Comparison of ENCODE assay signal across 9 cellular contexts in genomic region chr22:33919591-33920501, GRCh38. TPM values are rescaled to one million over a fixed set of nuclear protein-coding genes. Genes with fewer than 3 reads are reported as not detected.
DNase-seq lines count a peak whose midpoint lies in the region; ATAC-seq and TF ChIP-seq lines count a peak whose summit lies in the region.
"Had no signal": no experiment of that assay in that cellular context is flagged by ENCODE, and none has a peak within 500 bp of the region (broad histone marks: within the 10 kb centered on the region; RNA-seq: fewer than 3 reads in every experiment).

Gene LARGE1, minus strand, starts transcription at chr22:33920476.

- H3K36me3 Mint-ChIP-seq in T-cell, result no peaks in the 10 kb centered on the region

- CTCF ChIA-PET in T-cell (lab: Charles Lee), result no interaction called here

- DNase-seq in NCI-H146 (lab: John Stamatoyannopoulos, UW), result peak; percentile 35
- DNase-seq in NCI-H146 treated with DMSO at 0.1 percent for 48 hours (lab: John Stamatoyannopoulos, UW; ENCODE audit: unreplicated experiment), result no peak
- peak in 4 of 34 experiments; percentile 2 to 13 (median 3) for DNase-seq in T-cell
- DNase-seq in upper lobe of right lung, result peak; percentile 79
- DNase-seq: DND-41 had no signal

- H3K9me3 Mint-ChIP-seq in T-cell, result no peaks in the 10 kb centered on the region

- peak within 1 kb of the TSS; percentile 74 for H3K9ac ChIP-seq in mucosa of stomach (ENCODE audit: low read length)

- no peak within 1 kb of the TSS for H3K27ac Mint-ChIP-seq in T-cell

- H3K4me3 ChIP-seq in esophagus (ENCODE audit: low read depth in 1 of 2, low read length in 2 of 2) (peak within 1 kb of the TSS; percentile 59 to 74), mucosa of stomach (ENCODE audit: low read length) (peak within 1 kb of the TSS; percentile 75), upper lobe of right lung (peak within 1 kb of the TSS; percentile 65)

- TF ChIP-seq CTCF in upper lobe of right lung (IDR thresholded peaks at IDR 0.05), result no peak

- H3K27ac ChIP-seq in esophagus (ENCODE audit: low read depth in 2 of 2, low read length in 1 of 2) (peak within 1 kb of the TSS; percentile 72 to 82), upper lobe of right lung (peak within 1 kb of the TSS; percentile 53)

- H3K27me3 Mint-ChIP-seq in T-cell, result peaks cover 63 to 67% of the 10 kb centered on the region in 2 donors

- intact Hi-C loops in upper lobe of right lung (cut with DNase I), result loop anchor here (5.0 kb wide), 1 partner anchor 187 kb away; no protein-coding TSS in a partner anchor

- H3K27me3 ChIP-seq in esophagus (ENCODE audit: control insufficient read depth in 1 of 2, insufficient read depth in 2 of 2, low read length in 2 of 2) (no peaks in the 10 kb centered on the region), mucosa of stomach (ENCODE audit: control insufficient read depth, insufficient read depth, low read length) (no peaks in the 10 kb centered on the region), upper lobe of right lung (no peaks in the 10 kb centered on the region)

- H3K4me1 Mint-ChIP-seq in T-cell, result peaks cover 13 to 24% (median 22%) of the 10 kb centered on the region in 3 donors

- POLR2A ChIA-PET in T-cell (lab: Charles Lee), result interaction anchor here in 1 of 2 donors (0.5 kb wide), 1 partner anchor 98 kb away, joined by 4 read pairs; no protein-coding TSS in a partner anchor

- H3K36me3 ChIP-seq in esophagus (ENCODE audit: control insufficient read depth in 2 of 2, insufficient read depth in 2 of 2, low read length in 1 of 2), result no peaks in the 10 kb centered on the region
- H3K36me3 ChIP-seq in mucosa of stomach (ENCODE audit: control insufficient read depth, insufficient read depth, low read length), result no peaks in the 10 kb centered on the region
- H3K36me3 ChIP-seq in upper lobe of right lung, result no peaks in the 10 kb centered on the region

- peak within 1 kb of the TSS; percentile 72 to 78 (median 74) for H3K4me3 Mint-ChIP-seq in T-cell

- H3K9me3 ChIP-seq in esophagus (ENCODE audit: control insufficient read depth in 2 of 2, insufficient read depth in 1 of 2, low read depth in 1 of 2, low read length in 1 of 2) (no peaks in the 10 kb centered on the region), mucosa of stomach (ENCODE audit: control insufficient read depth, low read length) (no peaks in the 10 kb centered on the region), upper lobe of right lung (no peaks in the 10 kb centered on the region)

- H3K4me1 ChIP-seq in esophagus (ENCODE audit: control insufficient read depth in 2 of 2, insufficient read depth in 2 of 2, low read length in 1 of 2) (peaks cover 3 to 7% of the 10 kb centered on the region in 2 donors), mucosa of stomach (ENCODE audit: control insufficient read depth, insufficient read depth, low read length) (peaks cover 17% of the 10 kb centered on the region), upper lobe of right lung (peaks cover 16% of the 10 kb centered on the region)

- 1% methylated on average over 77 to 93 of the region's 93 CpGs for WGBS in esophagus, 2 donors

- ATAC-seq in HG02973 (IDR thresholded peaks at IDR 0.05; ENCODE audit: unreplicated experiment) (peak; percentile 13), T-cell (replicated peaks in 1 of 4) (peak in 1 of 4 experiments; percentile 2), upper lobe of right lung (peak; percentile 23), GM21447 (IDR thresholded peaks at IDR 0.05; ENCODE audit: unreplicated experiment) (no peak)

RNA-seq across cellular contexts. Expression of gene LARGE1, which starts in this region (rescaled TPM):
- total RNA-seq in T-cell (1 to 10 TPM in 4 of 5 donors, under 1 TPM in 1; 0.53 to 6.1 (median 3.0) TPM), upper lobe of right lung (33.5 TPM)
- polyA plus RNA-seq in esophagus, result 1 to 10 TPM; 2.0 to 2.5 TPM
